In the genomic region with DNA sequence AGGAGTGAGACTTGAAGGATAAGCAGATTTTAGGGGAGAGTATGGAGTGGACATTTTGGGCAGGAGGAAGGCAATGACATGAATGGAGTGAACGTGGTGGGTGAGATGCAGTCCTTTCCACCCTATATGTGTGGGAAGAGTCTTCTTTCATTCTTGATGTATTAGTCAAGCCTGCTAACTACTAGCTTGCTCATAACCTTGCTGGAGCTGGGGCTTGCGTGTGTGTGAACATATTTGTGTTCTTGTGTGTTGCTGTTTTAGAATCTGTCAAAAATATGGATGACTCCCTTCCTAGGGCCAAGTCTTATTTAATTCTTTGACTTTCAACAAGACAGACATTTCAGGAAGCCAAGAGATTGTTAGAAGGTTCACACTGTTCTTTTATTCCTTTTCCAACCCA, we compare ENCODE assay signal across 25 cellular contexts.
"Had no signal": no experiment of that assay in that cellular context is flagged by ENCODE, and none has a peak within 500 bp of the region (broad histone marks: within the 10 kb centered on the region; RNA-seq: fewer than 3 reads in every experiment).

No MANE protein-coding gene starts in this region.

- H3K27me3 ChIP-seq: ascending aorta, colonic mucosa, dorsolateral prefrontal cortex, pancreas, upper lobe of right lung had no signal

- H3K27ac ChIP-seq: ascending aorta, colonic mucosa, lower lobe of right lung, pancreas, skin epidermis, upper lobe of right lung, WERI-Rb-1 had no signal

- H3K27ac Mint-ChIP-seq: activated CD4-positive, alpha-beta T cell treated with anti-CD3 and anti-CD28 coated beads, Interleukin-2, amount 10 ng/mL, durations not matched to agents 7 days and 5 days; activated CD8-positive, alpha-beta memory T cell treated with anti-CD3 and anti-CD28 coated beads, Interleukin-2, amount 10 ng/mL, durations not matched to agents 7 days and 5 days; activated CD8-positive, alpha-beta T cell treated with anti-CD3 and anti-CD28 coated beads for 36 hours; activated naive CD4-positive, alpha-beta T cell treated with anti-CD3 and anti-CD28 coated beads, Interleukin-2, amount 10 ng/mL, durations not matched to agents 7 days and 5 days; effector memory CD8-positive, alpha-beta T cell; nephron progenitor cell; stimulated activated naive B cell treated with anti-CD40 and anti-IgM and Interleukin-4, amounts not matched to agents 10 μg/mL and 1 μg/mL and 100 μg/mL, for 72 hours had no signal

- H3K36me3 ChIP-seq: ascending aorta, colonic mucosa, lower lobe of right lung, pancreas, upper lobe of right lung, WERI-Rb-1 had no signal

- H3K9me3 ChIP-seq: ascending aorta, colonic mucosa, lower lobe of right lung, mucosa of descending colon, pancreas, upper lobe of right lung had no signal

- H3K4me1 Mint-ChIP-seq: activated CD4-positive, alpha-beta T cell treated with anti-CD3 and anti-CD28 coated beads, Interleukin-2, amount 10 ng/mL, durations not matched to agents 7 days and 5 days; activated CD8-positive, alpha-beta memory T cell treated with anti-CD3 and anti-CD28 coated beads, Interleukin-2, amount 10 ng/mL, durations not matched to agents 7 days and 5 days; activated naive CD4-positive, alpha-beta T cell treated with anti-CD3 and anti-CD28 coated beads, Interleukin-2, amount 10 ng/mL, durations not matched to agents 7 days and 5 days; central memory CD8-positive, alpha-beta T cell; nephron progenitor cell; stimulated activated naive B cell treated with anti-CD40 and anti-IgM and Interleukin-4, amounts not matched to agents 10 μg/mL and 1 μg/mL and 100 μg/mL, for 72 hours had no signal

- H3K9me3 Mint-ChIP-seq: activated CD4-positive, alpha-beta T cell treated with anti-CD3 and anti-CD28 coated beads, Interleukin-2, amount 10 ng/mL, durations not matched to agents 7 days and 5 days; activated CD8-positive, alpha-beta T cell treated with anti-CD3 and anti-CD28 coated beads for 36 hours; activated naive CD4-positive, alpha-beta T cell treated with anti-CD3 and anti-CD28 coated beads, Interleukin-2, amount 10 ng/mL, durations not matched to agents 7 days and 5 days; central memory CD8-positive, alpha-beta T cell; effector memory CD8-positive, alpha-beta T cell; nephron progenitor cell; stimulated activated naive B cell treated with anti-CD40 and anti-IgM and Interleukin-4, amounts not matched to agents 10 μg/mL and 1 μg/mL and 100 μg/mL, for 72 hours had no signal

- H3K27me3 Mint-ChIP-seq: activated CD8-positive, alpha-beta memory T cell treated with anti-CD3 and anti-CD28 coated beads, Interleukin-2, amount 10 ng/mL, durations not matched to agents 7 days and 5 days; activated naive CD4-positive, alpha-beta T cell treated with anti-CD3 and anti-CD28 coated beads, Interleukin-2, amount 10 ng/mL, durations not matched to agents 7 days and 5 days had no signal

- H3K36me3 Mint-ChIP-seq: activated CD8-positive, alpha-beta memory T cell treated with anti-CD3 and anti-CD28 coated beads, Interleukin-2, amount 10 ng/mL, durations not matched to agents 7 days and 5 days; activated naive CD4-positive, alpha-beta T cell treated with anti-CD3 and anti-CD28 coated beads, Interleukin-2, amount 10 ng/mL, durations not matched to agents 7 days and 5 days; stimulated activated naive B cell treated with anti-CD40 and anti-IgM and Interleukin-4, amounts not matched to agents 10 μg/mL and 1 μg/mL and 100 μg/mL, for 72 hours had no signal

- DNase-seq: activated CD4-positive, alpha-beta T cell treated with anti-CD3 and anti-CD28 coated beads, Interleukin-2, amount 10 ng/mL, durations not matched to agents 7 days and 5 days; activated CD4-positive, CD25-positive, alpha-beta regulatory T cell treated with anti-CD3 and anti-CD28 coated beads, Interleukin-2, amount 50 U/mL, for 72 hours; activated CD8-positive, alpha-beta memory T cell treated with anti-CD3 and anti-CD28 coated beads, Interleukin-2, amount 10 ng/mL, durations not matched to agents 7 days and 5 days; activated CD8-positive, alpha-beta T cell treated with anti-CD3 and anti-CD28 coated beads for 36 hours; activated effector memory CD4-positive, alpha-beta T cell treated with anti-CD3 and anti-CD28 coated beads, Interleukin-2, amount 50 U/mL, for 16 hours; activated naive CD4-positive, alpha-beta T cell treated with anti-CD3 and anti-CD28 coated beads, Interleukin-2, amount 10 ng/mL, durations not matched to agents 7 days and 5 days; activated T-cell treated with anti-CD3 and anti-CD28 coated beads for 4 hours; colonic mucosa; effector memory CD8-positive, alpha-beta T cell; kidney; lower lobe of right lung; mesendoderm; mucosa of descending colon; nephron progenitor cell; pancreas; right cardiac atrium; stimulated activated naive B cell treated with anti-CD40 and anti-IgM and Interleukin-4, amounts not matched to agents 10 μg/mL and 1 μg/mL and 100 μg/mL, for 72 hours; upper lobe of right lung; WERI-Rb-1 had no signal

- H3K4me1 ChIP-seq: ascending aorta, colonic mucosa, lower lobe of right lung, pancreas, upper lobe of right lung had no signal

- ATAC-seq: activated CD8-positive, alpha-beta memory T cell treated with anti-CD3 and anti-CD28 coated beads, Interleukin-2, amount 10 ng/mL, durations not matched to agents 7 days and 5 days; activated CD8-positive, alpha-beta T cell treated with anti-CD3 and anti-CD28 coated beads for 36 hours; effector memory CD8-positive, alpha-beta T cell; esophagus mucosa; lower lobe of right lung; mucosa of descending colon; pancreas; right cardiac atrium; stimulated activated naive B cell treated with anti-CD40 and anti-IgM and Interleukin-4, amounts not matched to agents 10 μg/mL and 1 μg/mL and 100 μg/mL, for 72 hours; upper lobe of right lung had no signal

- H3K4me3 Mint-ChIP-seq: activated CD4-positive, alpha-beta T cell treated with anti-CD3 and anti-CD28 coated beads, Interleukin-2, amount 10 ng/mL, durations not matched to agents 7 days and 5 days; activated CD8-positive, alpha-beta memory T cell treated with anti-CD3 and anti-CD28 coated beads, Interleukin-2, amount 10 ng/mL, durations not matched to agents 7 days and 5 days; activated CD8-positive, alpha-beta T cell treated with anti-CD3 and anti-CD28 coated beads for 36 hours; activated naive CD4-positive, alpha-beta T cell treated with anti-CD3 and anti-CD28 coated beads, Interleukin-2, amount 10 ng/mL, durations not matched to agents 7 days and 5 days; central memory CD8-positive, alpha-beta T cell; effector memory CD8-positive, alpha-beta T cell; nephron progenitor cell; stimulated activated naive B cell treated with anti-CD40 and anti-IgM and Interleukin-4, amounts not matched to agents 10 μg/mL and 1 μg/mL and 100 μg/mL, for 72 hours had no signal

- H3K4me3 ChIP-seq: ascending aorta, colonic mucosa, dorsolateral prefrontal cortex, lower lobe of right lung, mucosa of descending colon, pancreas, skin epidermis, upper lobe of right lung had no signal

- FAIRE-seq: endothelial cell of umbilical vein, kidney, pancreas had no signal
